Comparison of ENCODE assay signal across 8 cellular contexts in the genomic region with DNA sequence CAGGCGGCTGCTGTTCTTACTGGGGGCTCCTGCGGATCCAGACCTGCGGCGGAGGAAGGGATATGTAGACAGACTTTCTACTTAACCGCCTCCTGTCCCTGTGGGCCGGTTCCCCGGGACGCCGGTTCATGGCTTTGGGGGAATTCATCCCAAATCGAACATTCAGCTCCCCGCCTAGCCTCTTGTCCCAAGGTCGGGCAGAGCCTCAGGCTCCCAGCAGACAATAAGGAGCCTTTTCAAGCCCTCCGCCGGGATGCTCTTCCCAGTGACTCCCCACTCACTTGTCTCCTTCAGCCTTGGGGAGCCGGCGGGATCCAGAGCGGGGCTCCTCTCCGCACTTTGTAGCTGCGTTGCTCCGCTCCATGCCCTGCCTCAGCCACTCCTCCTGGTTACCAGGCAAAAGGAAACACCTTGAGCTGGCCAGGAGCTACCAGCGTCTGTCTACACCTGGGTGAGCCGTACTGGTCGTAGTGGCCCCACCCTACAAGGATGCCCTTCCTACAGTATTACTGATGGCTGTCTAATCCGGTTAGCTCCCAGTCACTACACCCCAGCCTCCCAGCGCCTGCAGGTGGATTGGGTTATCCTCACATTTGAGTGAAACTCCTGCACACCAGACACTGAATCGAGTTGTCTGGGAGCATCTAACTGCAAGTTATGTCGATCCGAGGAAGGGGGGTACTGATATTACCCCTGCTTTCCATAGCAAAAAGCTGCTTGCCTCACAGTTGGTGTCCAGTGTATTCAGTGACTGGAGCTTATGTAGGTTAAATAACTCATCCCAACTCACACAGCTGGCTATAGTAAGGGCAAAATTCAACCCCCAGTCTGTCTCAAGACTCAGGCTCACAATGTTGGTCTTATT. TPM values are rescaled to one million over a fixed set of nuclear protein-coding genes. Genes with fewer than 3 reads are reported as not detected.
DNase-seq lines count a peak whose midpoint lies in the region; ATAC-seq, FAIRE-seq and TF ChIP-seq lines count a peak whose summit lies in the region.

C10orf95 (minus strand) TSS at position 439 of the 865 bp plus-strand sequence. CDS start 450 bp downstream, outside the sequence.

- H3K27me3 Mint-ChIP-seq in IgD-negative memory B cell = no peaks in the 10 kb centered on the region
- no peaks in the 10 kb centered on the region for H3K27me3 Mint-ChIP-seq in type B pancreatic cell

- no peak for TF ChIP-seq RAD21 in K562 (CRISPR knock-in tag; conservative IDR thresholded peaks at IDR 0.05 in 1 of 2, IDR thresholded peaks at IDR 0.05 in 1 of 2)

- no peaks in the 10 kb centered on the region for H3K9me3 ChIP-seq in BLaER1 treated with 17β-estradiol and CSF1 and Interleukin-3, amounts not matched to agents 10 nM and 100 nM (replicated peaks in 1 of 11)
- no peaks in the 10 kb centered on the region for H3K9me3 ChIP-seq in K562 (replicated peaks; ENCODE audit: control insufficient read depth, insufficient read depth, low read depth, low read length)
- H3K9me3 ChIP-seq in lung (ENCODE audit: control insufficient read depth in 2 of 2, insufficient read depth in 1 of 2, low read length in 1 of 2) = no peaks in the 10 kb centered on the region

- in situ Hi-C loops in K562 (cut with MboI) = no loop called here

- 0 out of 2 replicates have a peak within 1 kb of the TSS, but pooled peaks have one; percentile 52 for H2AFZ ChIP-seq in K562 (ENCODE audit: low read depth, low read length)

- TF ChIP-seq POLR2A in K562 (conservative IDR thresholded peaks at IDR 0.05) = no peak

- TSS peak; percentile 25 for BruUV-seq in K562 (replicated peaks; lab: Mats Ljungman, UMichigan)

- no peaks in the 10 kb centered on the region for H3K9me1 ChIP-seq in K562 (ENCODE audit: control insufficient read depth, insufficient read depth, low read length)

- no peak for DNase-seq in K562 (ENCODE audit: extremely low read depth in 1 of 4, low spot score in 3 of 4)
- peak; percentile 57 for DNase-seq in lung (ENCODE audit: low spot score)
- no peak for DNase-seq in type B pancreatic cell (ENCODE audit: extremely low spot score, unreplicated experiment)
- DNase-seq in D721Med (ENCODE audit: insufficient read length, low spot score) = no peak

- H4K20me1 ChIP-seq in BLaER1 treated with 17β-estradiol and CSF1 and Interleukin-3, amounts not matched to agents 10 nM and 100 nM = peaks cover 0 to 18% (median 0%) of the 10 kb centered on the region in 11 experiments; a peak in 5 of 22 replicates
- H4K20me1 ChIP-seq in K562 (replicated peaks; ENCODE audit: control insufficient read depth, insufficient read depth, low read length) = no peaks in the 10 kb centered on the region

- peaks cover 43% of the 10 kb centered on the region for H3K79me2 ChIP-seq in K562 (ENCODE audit: control insufficient read depth, insufficient read depth, low read length)

- H3K4me1 ChIP-seq in BLaER1 treated with 17β-estradiol and CSF1 and Interleukin-3, amounts not matched to agents 10 nM and 100 nM = peaks cover 26 to 88% (median 47%) of the 10 kb centered on the region in 10 experiments
- H3K4me1 ChIP-seq in K562 (replicated peaks in 1 of 2; ENCODE audit: control insufficient read depth in 2 of 2, insufficient read depth in 2 of 2, low read length in 2 of 2) (peaks cover 36 to 41% of the 10 kb centered on the region in 2 experiments), lung (ENCODE audit: control insufficient read depth in 2 of 2, insufficient read depth in 2 of 2, low read length in 2 of 2) (peaks cover 0 to 10% of the 10 kb centered on the region in 2 donors)

- WGBS in K562 (ENCODE audit: insufficient coverage, low coverage, missing lambda C conversion rate) = 5% methylated on average over 22 of the region's 28 CpGs
- 29% methylated on average over 28 of the region's 28 CpGs for WGBS in lung, 2 donors

- H3K27ac ChIP-seq in BLaER1 treated with 17β-estradiol and CSF1 and Interleukin-3, amounts not matched to agents 10 nM and 100 nM = peak within 1 kb of the TSS; percentile 70 to 95 (median 90)
- H3K27ac ChIP-seq in K562 (ENCODE audit: extremely low read depth, low read depth, low read length) (peak within 1 kb of the TSS; percentile 95), lung (ENCODE audit: low read depth in 1 of 2, low read length in 1 of 2) (peak within 1 kb of the TSS; percentile 63 to 95)

- peaks cover 8 to 18% (median 10%) of the 10 kb centered on the region in 3 donors for H3K4me1 Mint-ChIP-seq in IgD-negative memory B cell
- peaks cover 12% of the 10 kb centered on the region for H3K4me1 Mint-ChIP-seq in type B pancreatic cell (ENCODE audit: unreplicated experiment)

- CTCF ChIA-PET in K562 (lab: Yijun Ruan, JAX; ENCODE audit: low intra/inter-chr PET ratio) = no interaction called here

- H3K27me3 ChIP-seq in BLaER1 treated with 17β-estradiol and CSF1 and Interleukin-3, amounts not matched to agents 10 nM and 100 nM = no peaks in the 10 kb centered on the region
- no peaks in the 10 kb centered on the region for H3K27me3 ChIP-seq in K562 (ENCODE audit: control insufficient read depth in 2 of 2, insufficient read depth in 2 of 2, low read length in 2 of 2)
- H3K27me3 ChIP-seq in lung (ENCODE audit: control insufficient read depth, insufficient read depth) = no peaks in the 10 kb centered on the region

- TF ChIP-seq EP300 in K562 (IDR thresholded peaks at IDR 0.05; ENCODE audit: low read length) = no peak

- FAIRE-seq in K562 (lab: Jason Lieb, UNC) = no peak
- no peak for FAIRE-seq in D721Med (lab: Jason Lieb, UNC)

- no peaks in the 10 kb centered on the region for H3K9me3 Mint-ChIP-seq in IgD-negative memory B cell
- no peaks in the 10 kb centered on the region for H3K9me3 Mint-ChIP-seq in type B pancreatic cell

- H3K9ac ChIP-seq in BLaER1 treated with 17β-estradiol and CSF1 and Interleukin-3, amounts not matched to agents 10 nM and 100 nM = peak within 1 kb of the TSS; percentile 84 to 95 (median 90)
- H3K9ac ChIP-seq in K562 (ENCODE audit: insufficient read depth in 1 of 2, low read depth in 2 of 2, low read length in 2 of 2) = peak within 1 kb of the TSS; percentile 90 to 94

- peaks cover 16 to 49% (median 38%) of the 10 kb centered on the region in 11 experiments; a peak in 21 of 22 replicates for H3K36me3 ChIP-seq in BLaER1 treated with 17β-estradiol and CSF1 and Interleukin-3, amounts not matched to agents 10 nM and 100 nM
- peaks cover 40% of the 10 kb centered on the region; the same call in 2 of the 3 replicates for H3K36me3 ChIP-seq in K562 (ENCODE audit: control insufficient read depth, insufficient read depth, low read length)
- H3K36me3 ChIP-seq in lung (ENCODE audit: control insufficient read depth in 2 of 2, insufficient read depth in 2 of 2, low read length in 2 of 2) = no peaks in the 10 kb centered on the region

- POLR2A ChIA-PET in K562 (lab: Yijun Ruan, JAX) = interaction anchor here (0.6 to 3.3 kb wide), 12 partner anchors 10 to 201 kb away, joined by 3 to 24 read pairs (median 6); partner anchors contain the start of genes CUEDC2 and FBXL15

- TF ChIP-seq CTCF in K562 (IDR thresholded peaks at IDR 0.05 in 2 of 3, conservative IDR thresholded peaks at IDR 0.05 in 1 of 3; ENCODE audit: insufficient read depth in 2 of 3, low read depth in 1 of 3, low read length in 3 of 3) = no peak
- no peak for TF ChIP-seq CTCF in lung (IDR thresholded peaks at IDR 0.05; ENCODE audit: control extremely low read depth, extremely low read depth)
- TF ChIP-seq CTCF in type B pancreatic cell (conservative IDR thresholded peaks at IDR 0.05) = no peak
- no peak for TF ChIP-seq CTCF in D721Med (IDR thresholded peaks at IDR 0.05; ENCODE audit: insufficient read depth, missing control alignments)

- peak within 1 kb of the TSS; percentile 87 to 99 (median 95) for H3K4me2 ChIP-seq in BLaER1 treated with 17β-estradiol and CSF1 and Interleukin-3, amounts not matched to agents 10 nM and 100 nM
- peak within 1 kb of the TSS; percentile 94 for H3K4me2 ChIP-seq in K562 (ENCODE audit: insufficient read depth, low read length)

- H3K36me3 Mint-ChIP-seq in IgD-negative memory B cell = peaks cover 2% of the 10 kb centered on the region
- H3K36me3 Mint-ChIP-seq in type B pancreatic cell = no peaks in the 10 kb centered on the region

- H3K27ac Mint-ChIP-seq in IgD-negative memory B cell (peak within 1 kb of the TSS; percentile 67 to 97 (median 95)), type B pancreatic cell (peak within 1 kb of the TSS; percentile 88)

- intact Hi-C loops in K562 (cut with micrococcal nuclease) = no loop called here

- ATAC-seq in K562 (peak; percentile 27), lung (ENCODE audit: insufficient read depth, low FRiP score) (no peak), HG03135 (IDR thresholded peaks at IDR 0.05; ENCODE audit: unreplicated experiment) (no peak), GM19397 (IDR thresholded peaks at IDR 0.05; ENCODE audit: unreplicated experiment) (no peak)

- H3K4me3 Mint-ChIP-seq in IgD-negative memory B cell (peak within 1 kb of the TSS; percentile 92 to 99 (median 96)), type B pancreatic cell (peak within 1 kb of the TSS; percentile 90)

- H3K4me3 ChIP-seq in BLaER1 treated with 17β-estradiol and CSF1 and Interleukin-3, amounts not matched to agents 10 nM and 100 nM = peak within 1 kb of the TSS; percentile 81 to 98 (median 89)
- H3K4me3 ChIP-seq in K562 = peak within 1 kb of the TSS; percentile 80
- peak within 1 kb of the TSS; percentile 90 for H3K4me3 ChIP-seq in lung

TF ChIP-seq in K562, 482 proteins besides CTCF, POLR2A, EP300 and RAD21 (continues in another document):
- peak; percentile 46; the same call in 1 of the 2 replicates for TF ChIP-seq FOXK1 (CRISPR knock-in tag; IDR thresholded peaks at IDR 0.05; ENCODE audit: borderline replicate concordance)

RNA-seq across cellular contexts. Expression of gene C10orf95, which starts in this region (rescaled TPM):
- polyA plus RNA-seq in IgD-negative memory B cell (0.70 TPM), K562 (2011; rRNA removed) (0.08 and 0.24 TPM in 2 replicates), K562 (2014; fragmentation: Illumina TruSeq; extraction: Trizol) (0.18 and 0.30 TPM in 2 replicates), K562 (2014; fragmentation: Nextera tagmentation; extraction: Ambion mirVana) (under 1 TPM; 0.03 to 0.14 TPM), K562 (2014; rRNA removed) (0.16 and 0.35 TPM in 2 replicates), lung (1 to 10 TPM; 3.9 to 6.4 TPM)
- total RNA-seq in K562 (2011; cell fraction: chromatin; rRNA removed; ENCODE audit: low replicate concordance) = 0.48 and 0.93 TPM in 2 replicates
- 1.0 and 1.3 TPM in 2 replicates for total RNA-seq in K562 (2011; cell fraction: nucleolus; rRNA removed)
- total RNA-seq in K562 (2011; cell fraction: nucleoplasm; rRNA removed) = 1.6 and 1.9 TPM in 2 replicates
- total RNA-seq in K562 (2014; rRNA removed) (0.41 and 0.90 TPM in 2 replicates), K562 (2014; rRNA removed; fragmentation: Illumina TruSeq; extraction: Trizol) (not detected in 2 replicates), K562 (2015; rRNA removed; fragmentation: Illumina TruSeq; extraction: Trizol) (0.26 and 0.29 TPM in 2 replicates), K562 (2021) (0.38 and 0.49 TPM in 2 replicates), lung (10 to 100 TPM in 1 of 2 donors, 1 to 10 TPM in 1; 6.0 to 20.4 TPM), type B pancreatic cell (ENCODE audit: low replicate concordance) (0.75 and 2.3 TPM in 2 replicates)
- 0.40 and 0.70 TPM in 2 replicates for polyA plus RNA-seq in K562 (2011; cell fraction: cytosol; rRNA removed)
- 0.63 and 0.87 TPM in 2 replicates for polyA plus RNA-seq in K562 (2011; cell fraction: nucleus; rRNA removed)
- polyA plus RNA-seq in K562 (2012) = 1.9 and 2.0 TPM in 2 replicates
- polyA minus RNA-seq in K562 (2011; rRNA and poly(A)+ RNA removed) = 0.21 and 0.30 TPM in 2 replicates
- not detected in 2 replicates for polyA minus RNA-seq in K562 (2011; cell fraction: cytosol; rRNA and poly(A)+ RNA removed)
- polyA minus RNA-seq in K562 (2011; cell fraction: nucleus; rRNA and poly(A)+ RNA removed) = 1.2 and 1.5 TPM in 2 replicates
